ENCODE assay signal across 17 cellular contexts in the genomic region with DNA sequence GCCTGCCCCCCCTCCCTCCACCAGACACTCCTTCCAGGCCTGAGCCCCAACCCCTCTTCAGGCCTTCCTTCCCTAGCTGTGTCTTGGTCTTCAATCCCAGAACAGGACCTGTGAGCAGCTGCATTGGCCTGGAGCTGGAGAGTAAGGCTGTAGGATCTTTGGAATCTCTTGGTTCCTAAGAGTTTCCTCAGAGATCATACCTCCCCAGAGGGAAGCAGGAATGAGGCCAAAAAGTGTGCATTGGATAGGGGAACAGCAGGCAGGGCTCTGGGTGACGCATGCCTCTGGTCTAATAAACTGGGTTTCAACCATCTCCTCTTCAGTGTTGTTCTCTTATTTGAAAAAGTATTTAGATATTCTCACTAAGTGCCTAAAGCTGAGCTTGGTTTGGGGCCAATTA. TPM values are rescaled to one million over a fixed set of nuclear protein-coding genes. Genes with fewer than 3 reads are reported as not detected.
A peak's percentile ranks its signal among the peaks of the same experiment; 100 is the strongest.
DNase-seq lines count a peak whose midpoint lies in the region; ATAC-seq lines count a peak whose summit lies in the region.
"Had no signal": no experiment of that assay in that cellular context is flagged by ENCODE, and none has a peak within 500 bp of the region (broad histone marks: within the 10 kb centered on the region; RNA-seq: fewer than 3 reads in every experiment).

No MANE protein-coding gene starts in this region.

- peaks cover 3 to 16% of the 10 kb centered on the region in 2 donors for H3K36me3 ChIP-seq in mucosa of rectum (ENCODE audit: control insufficient read depth in 2 of 2, insufficient read depth in 2 of 2, low read length in 2 of 2)

- H3K27me3 ChIP-seq in mucosa of rectum (ENCODE audit: control insufficient read depth in 2 of 2, insufficient read depth in 2 of 2, low read length in 2 of 2), result no peaks in the 10 kb centered on the region
- H3K27me3 ChIP-seq: BLaER1, esophagus muscularis mucosa had no signal

- peaks cover 17% of the 10 kb centered on the region for H3K36me3 Mint-ChIP-seq in stimulated activated naive CD8-positive, alpha-beta T cell treated with anti-CD3 and anti-CD28 coated beads, Interleukin-15, Interleukin-2, amounts not matched to agents 100 ng/mL and 50 ng/mL, for 24 hours (ENCODE audit: low read depth)
- peaks cover 5% of the 10 kb centered on the region for H3K36me3 Mint-ChIP-seq in activated T-helper 1 cell treated with anti-CD3 and anti-CD28 coated beads, Interleukin-12 subunit alpha, Interleukin-12 subunit beta, Interleukin-2, Interleukin-4 antibody, amounts not matched to agents 30 ng/mL and 10 ng/mL and 1 ng/mL, durations not matched to agents 14 hours and 24 hours and 36 hours (ENCODE audit: low read depth)

- H3K27me3 Mint-ChIP-seq in stimulated activated naive CD8-positive, alpha-beta T cell treated with anti-CD3 and anti-CD28 coated beads, Interleukin-15, Interleukin-2, amounts not matched to agents 100 ng/mL and 50 ng/mL, for 24 hours, result no peaks in the 10 kb centered on the region
- no peaks in the 10 kb centered on the region for H3K27me3 Mint-ChIP-seq in activated T-helper 1 cell treated with anti-CD3 and anti-CD28 coated beads, Interleukin-12 subunit alpha, Interleukin-12 subunit beta, Interleukin-2, Interleukin-4 antibody, amounts not matched to agents 30 ng/mL and 10 ng/mL and 1 ng/mL, durations not matched to agents 14 hours and 24 hours and 36 hours (ENCODE audit: insufficient read depth)

- H3K4me3 Mint-ChIP-seq in stimulated activated naive CD8-positive, alpha-beta T cell treated with anti-CD3 and anti-CD28 coated beads, Interleukin-15, Interleukin-2, amounts not matched to agents 100 ng/mL and 50 ng/mL, for 24 hours, result peak overlapping the region; percentile 86
- peak overlapping the region; percentile 78 for H3K4me3 Mint-ChIP-seq in activated T-helper 1 cell treated with anti-CD3 and anti-CD28 coated beads, Interleukin-12 subunit alpha, Interleukin-12 subunit beta, Interleukin-2, Interleukin-4 antibody, amounts not matched to agents 30 ng/mL and 10 ng/mL and 1 ng/mL, durations not matched to agents 14 hours and 24 hours and 36 hours

- no peaks in the 10 kb centered on the region for H3K9me3 Mint-ChIP-seq in stimulated activated naive CD8-positive, alpha-beta T cell treated with anti-CD3 and anti-CD28 coated beads, Interleukin-15, Interleukin-2, amounts not matched to agents 100 ng/mL and 50 ng/mL, for 24 hours
- H3K9me3 Mint-ChIP-seq in activated T-helper 1 cell treated with anti-CD3 and anti-CD28 coated beads, Interleukin-12 subunit alpha, Interleukin-12 subunit beta, Interleukin-2, Interleukin-4 antibody, amounts not matched to agents 30 ng/mL and 10 ng/mL and 1 ng/mL, durations not matched to agents 14 hours and 24 hours and 36 hours, result no peaks in the 10 kb centered on the region

- H3K4me3 ChIP-seq in mucosa of rectum (ENCODE audit: low read length in 2 of 2), result no peak overlapping the region
- H3K4me3 ChIP-seq: esophagus muscularis mucosa had no signal

- intact Hi-C loops in activated T-helper 1 cell treated with anti-CD3 and anti-CD28 coated beads, Interleukin-12 subunit alpha, Interleukin-12 subunit beta, Interleukin-2, Interleukin-4 antibody, amounts not matched to agents 30 ng/mL and 10 ng/mL and 1 ng/mL, durations not matched to agents 14 hours and 24 hours and 36 hours (cut with micrococcal nuclease), result no loop called here

- H3K4me1 ChIP-seq in mucosa of rectum (ENCODE audit: control insufficient read depth in 2 of 2, insufficient read depth in 2 of 2, low read length in 2 of 2), result peaks cover 20 to 25% of the 10 kb centered on the region in 2 donors

- H3K27ac ChIP-seq in mucosa of rectum (ENCODE audit: low read depth in 2 of 2, low read length in 2 of 2), result peak overlapping the region; percentile 66 to 68
- H3K27ac ChIP-seq: BLaER1 had no signal

- peak overlapping the region; percentile 96 for H3K27ac Mint-ChIP-seq in stimulated activated naive CD8-positive, alpha-beta T cell treated with anti-CD3 and anti-CD28 coated beads, Interleukin-15, Interleukin-2, amounts not matched to agents 100 ng/mL and 50 ng/mL, for 24 hours
- H3K27ac Mint-ChIP-seq in activated T-helper 1 cell treated with anti-CD3 and anti-CD28 coated beads, Interleukin-12 subunit alpha, Interleukin-12 subunit beta, Interleukin-2, Interleukin-4 antibody, amounts not matched to agents 30 ng/mL and 10 ng/mL and 1 ng/mL, durations not matched to agents 14 hours and 24 hours and 36 hours, result peak overlapping the region; percentile 72

- H3K9me3 ChIP-seq in mucosa of rectum (ENCODE audit: control insufficient read depth in 2 of 2, low read length in 2 of 2), result no peaks in the 10 kb centered on the region
- H3K9me3 ChIP-seq: BLaER1, esophagus muscularis mucosa had no signal

- no peak for DNase-seq in stimulated activated naive CD8-positive, alpha-beta T cell treated with anti-CD3 and anti-CD28 coated beads, Interleukin-15, Interleukin-2, amounts not matched to agents 100 U/mL and 50 U/mL, for 24 hours
- no peak for DNase-seq in activated T-helper 1 cell treated with anti-CD3 and anti-CD28 coated beads, Interleukin-12 subunit alpha, Interleukin-12 subunit beta, Interleukin-2, Interleukin-4 antibody, amounts not matched to agents 30 ng/mL and 10 ng/mL and 1 ng/mL, durations not matched to agents 14 hours and 24 hours and 36 hours (ENCODE audit: low spot score)
- DNase-seq in NCI-H345 (lab: John Stamatoyannopoulos, UW), result no peak
- DNase-seq in ecto neural progenitor cell (ENCODE audit: low spot score), result no peak
- DNase-seq: activated gamma-delta T cell; mammary epithelial cell; NCI-H1436; NCI-H526 treated with DMSO at 0.1 percent for 48 hours; SHP77 treated with DMSO at 0.1 percent for 48 hours; stimulated activated CD4-positive, alpha-beta T cell treated with anti-CD3 and anti-CD28 coated beads, Interleukin-2, amount 100 ng/mL, for 24 hours had no signal

- no peak for ATAC-seq in stimulated activated naive CD8-positive, alpha-beta T cell treated with anti-CD3 and anti-CD28 coated beads, Interleukin-15, Interleukin-2, amounts not matched to agents 100 U/mL and 50 U/mL, for 24 hours
- ATAC-seq in HG03135 (IDR thresholded peaks at IDR 0.05; ENCODE audit: unreplicated experiment) (no peak), GM21390 (IDR thresholded peaks at IDR 0.05; ENCODE audit: unreplicated experiment) (no peak)

- H3K9ac ChIP-seq in mucosa of rectum (ENCODE audit: low read depth in 1 of 2, low read length in 2 of 2), result no peak overlapping the region
- H3K9ac ChIP-seq: BLaER1 had no signal

- H3K4me1 Mint-ChIP-seq in stimulated activated naive CD8-positive, alpha-beta T cell treated with anti-CD3 and anti-CD28 coated beads, Interleukin-15, Interleukin-2, amounts not matched to agents 100 ng/mL and 50 ng/mL, for 24 hours (ENCODE audit: low read depth), result peaks cover 31% of the 10 kb centered on the region
- peaks cover 23% of the 10 kb centered on the region for H3K4me1 Mint-ChIP-seq in activated T-helper 1 cell treated with anti-CD3 and anti-CD28 coated beads, Interleukin-12 subunit alpha, Interleukin-12 subunit beta, Interleukin-2, Interleukin-4 antibody, amounts not matched to agents 30 ng/mL and 10 ng/mL and 1 ng/mL, durations not matched to agents 14 hours and 24 hours and 36 hours (ENCODE audit: low read depth)

RNA-seq across cellular contexts. Expression of a gene that starts 1.8 kb away (rescaled TPM):
- 74.6 and 75.3 TPM in 2 replicates for total RNA-seq in activated T-helper 1 cell treated with anti-CD3 and anti-CD28 coated beads, Interleukin-12 subunit alpha, Interleukin-12 subunit beta, Interleukin-2, Interleukin-4 antibody, amounts not matched to agents 30 ng/mL and 10 ng/mL and 1 ng/mL, durations not matched to agents 14 hours and 24 hours and 36 hours

RNA-seq across cellular contexts. Expression of a gene that starts 20.5 kb away (rescaled TPM):
- total RNA-seq in activated T-helper 1 cell treated with anti-CD3 and anti-CD28 coated beads, Interleukin-12 subunit alpha, Interleukin-12 subunit beta, Interleukin-2, Interleukin-4 antibody, amounts not matched to agents 30 ng/mL and 10 ng/mL and 1 ng/mL, durations not matched to agents 14 hours and 24 hours and 36 hours, result 0.29 and 0.88 TPM in 2 replicates
- total RNA-seq: pulmonary artery endothelial cell had no signal

RNA-seq across cellular contexts. Expression of a gene that starts 25.9 kb away (rescaled TPM):
- total RNA-seq in activated T-helper 1 cell treated with anti-CD3 and anti-CD28 coated beads, Interleukin-12 subunit alpha, Interleukin-12 subunit beta, Interleukin-2, Interleukin-4 antibody, amounts not matched to agents 30 ng/mL and 10 ng/mL and 1 ng/mL, durations not matched to agents 14 hours and 24 hours and 36 hours, result 10.2 and 11.2 TPM in 2 replicates

RNA-seq across cellular contexts. Expression of a gene that starts 28.7 kb away (rescaled TPM):
- 44.3 and 45.6 TPM in 2 replicates for total RNA-seq in activated T-helper 1 cell treated with anti-CD3 and anti-CD28 coated beads, Interleukin-12 subunit alpha, Interleukin-12 subunit beta, Interleukin-2, Interleukin-4 antibody, amounts not matched to agents 30 ng/mL and 10 ng/mL and 1 ng/mL, durations not matched to agents 14 hours and 24 hours and 36 hours

RNA-seq across cellular contexts. Expression of a gene that starts 58.0 kb away (rescaled TPM):
- 68.1 and 71.2 TPM in 2 replicates for total RNA-seq in activated T-helper 1 cell treated with anti-CD3 and anti-CD28 coated beads, Interleukin-12 subunit alpha, Interleukin-12 subunit beta, Interleukin-2, Interleukin-4 antibody, amounts not matched to agents 30 ng/mL and 10 ng/mL and 1 ng/mL, durations not matched to agents 14 hours and 24 hours and 36 hours
